Comparison of ENCODE assay signal across 17 cellular contexts in genomic region chr6:31587791-31588777, GRCh38. TPM values are rescaled to one million over a fixed set of nuclear protein-coding genes. Genes with fewer than 3 reads are reported as not detected.
DNase-seq lines count a peak whose midpoint lies in the region; ATAC-seq and TF ChIP-seq lines count a peak whose summit lies in the region.
"Had no signal": no experiment of that assay in that cellular context is flagged by ENCODE, and none has a peak within 500 bp of the region (broad histone marks: within the 10 kb centered on the region; RNA-seq: fewer than 3 reads in every experiment).

No MANE protein-coding gene starts in this region.

- H3K4me3 Mint-ChIP-seq in CD14-positive monocyte = peak overlapping the region; percentile 97 to 98
- H3K4me3 Mint-ChIP-seq in activated T-cell treated with anti-CD3 and anti-CD28 coated beads, Interleukin-2, amount 50 U/mL, for 72 hours = peak overlapping the region; percentile 78 to 83
- H3K4me3 Mint-ChIP-seq in naive thymus-derived CD8-positive, alpha-beta T cell = peak overlapping the region; percentile 60 to 84 (median 76)

- no peak overlapping the region for H2BK15ac ChIP-seq in mesenchymal stem cell (ENCODE audit: low read depth, poor library complexity, severe bottlenecking)

- H3K9me3 Mint-ChIP-seq in CD14-positive monocyte = peaks cover 0 to 4% (median 0%) of the 10 kb centered on the region in 7 donors
- H3K9me3 Mint-ChIP-seq in activated T-cell treated with anti-CD3 and anti-CD28 coated beads, Interleukin-2, amount 50 U/mL, for 72 hours = no peaks in the 10 kb centered on the region
- no peaks in the 10 kb centered on the region for H3K9me3 Mint-ChIP-seq in naive thymus-derived CD8-positive, alpha-beta T cell

- H3K36me3 Mint-ChIP-seq in CD14-positive monocyte = peaks cover 32 to 33% of the 10 kb centered on the region in 2 donors
- H3K36me3 Mint-ChIP-seq in activated T-cell treated with anti-CD3 and anti-CD28 coated beads, Interleukin-2, amount 50 U/mL, for 72 hours (ENCODE audit: insufficient read depth in 2 of 2) = no peaks in the 10 kb centered on the region
- H3K36me3 Mint-ChIP-seq in naive thymus-derived CD8-positive, alpha-beta T cell = peaks cover 0 to 4% (median 0%) of the 10 kb centered on the region in 3 donors

- no peak overlapping the region for H3K14ac ChIP-seq in mesenchymal stem cell (ENCODE audit: low read length in 2 of 2)

- DNase-seq in CD14-positive monocyte (ENCODE audit: low spot score) = no peak
- no peak for DNase-seq in activated T-cell treated with anti-CD3 and anti-CD28 coated beads, Interleukin-2, amount 50 U/mL, for 72 hours
- no peak for DNase-seq in naive thymus-derived CD8-positive, alpha-beta T cell
- DNase-seq in NCI-H524 (lab: John Stamatoyannopoulos, UW) = no peak
- DNase-seq in mesenchymal stem cell = no peak
- DNase-seq in mucosa of gallbladder (ENCODE audit: low spot score) = no peak
- no peak for DNase-seq in left cardiac atrium
- DNase-seq: gastrocnemius medialis, NCI-H2171, right cardiac atrium, RPMI8226 had no signal

- peaks cover 80% of the 10 kb centered on the region for H3K4me1 Mint-ChIP-seq in CD14-positive monocyte
- peaks cover 73% of the 10 kb centered on the region for H3K4me1 Mint-ChIP-seq in activated T-cell treated with anti-CD3 and anti-CD28 coated beads, Interleukin-2, amount 50 U/mL, for 72 hours (ENCODE audit: low read depth)
- H3K4me1 Mint-ChIP-seq in naive thymus-derived CD8-positive, alpha-beta T cell = peaks cover 32 to 92% (median 81%) of the 10 kb centered on the region in 4 donors

- no peak overlapping the region for H4K8ac ChIP-seq in mesenchymal stem cell (ENCODE audit: low read length)

- TF ChIP-seq POLR2A in GM18505 (IDR thresholded peaks at IDR 0.05; ENCODE audit: borderline replicate concordance, extremely low read depth, insufficient read depth, insufficient read length) = peak; percentile 1

- no peaks in the 10 kb centered on the region for H3K36me3 ChIP-seq in mesenchymal stem cell (ENCODE audit: control insufficient read depth in 1 of 2, insufficient read depth in 2 of 2, low read depth in 1 of 2, low read length in 2 of 2)
- H3K36me3 ChIP-seq: gastrocnemius medialis had no signal

- peaks cover 2% of the 10 kb centered on the region for H3K4me1 ChIP-seq in mesenchymal stem cell (ENCODE audit: control insufficient read depth, insufficient read depth, low read depth, low read length)
- H3K4me1 ChIP-seq: gastrocnemius medialis had no signal

- H2AK5ac ChIP-seq in mesenchymal stem cell (ENCODE audit: low read length, severe bottlenecking) = no peak overlapping the region

- ATAC-seq in GM18505 (IDR thresholded peaks at IDR 0.05; ENCODE audit: unreplicated experiment) (no peak), left cardiac atrium (no peak)
- ATAC-seq in activated T-cell treated with anti-CD3 and anti-CD28 coated beads, Interleukin-2, amount 50 U/mL, for 72 hours (replicated peaks in 1 of 2) = peak; percentile 9 to 10
- ATAC-seq in naive thymus-derived CD8-positive, alpha-beta T cell = no peak
- ATAC-seq: gastrocnemius medialis, HCT116 had no signal

- H3K27me3 Mint-ChIP-seq in CD14-positive monocyte (ENCODE audit: low read depth in 3 of 3) = peaks cover 0 to 6% (median 3%) of the 10 kb centered on the region in 3 donors
- no peaks in the 10 kb centered on the region for H3K27me3 Mint-ChIP-seq in activated T-cell treated with anti-CD3 and anti-CD28 coated beads, Interleukin-2, amount 50 U/mL, for 72 hours (ENCODE audit: low read depth)
- no peaks in the 10 kb centered on the region for H3K27me3 Mint-ChIP-seq in naive thymus-derived CD8-positive, alpha-beta T cell

- WGBS in mesenchymal stem cell = 79% methylated on average over 12 of the region's 12 CpGs

- no peak overlapping the region for H3K4me3 ChIP-seq in mesenchymal stem cell (ENCODE audit: insufficient read depth in 1 of 2, low read depth in 1 of 2, low read length in 2 of 2)
- H3K4me3 ChIP-seq: gastrocnemius medialis had no signal

- H3K79me1 ChIP-seq in mesenchymal stem cell (replicated peaks; ENCODE audit: low read length, poor library complexity, severe bottlenecking) = no peaks in the 10 kb centered on the region

- intact Hi-C loops in CD14-positive monocyte (cut with micrococcal nuclease) (loop anchor here in 1 of 2 donors (2.0 kb wide), 1 partner anchor 29 kb away; no protein-coding TSS in a partner anchor), left cardiac atrium (cut with DNase I) (no loop called here)

- no peak overlapping the region for H3K4me2 ChIP-seq in mesenchymal stem cell (ENCODE audit: low read length, poor library complexity, severe bottlenecking)

- H2BK5ac ChIP-seq in mesenchymal stem cell (ENCODE audit: low read depth, low read length, poor library complexity, severe bottlenecking) = no peak overlapping the region

- no peak overlapping the region for H3K27ac ChIP-seq in mesenchymal stem cell (ENCODE audit: low read length, poor library complexity, severe bottlenecking)
- H3K27ac ChIP-seq: C4-2B, gastrocnemius medialis had no signal

- H4K91ac ChIP-seq in mesenchymal stem cell (ENCODE audit: low read length) = no peak overlapping the region

- peaks cover 0 to 15% of the 10 kb centered on the region in 2 experiments for H3K27me3 ChIP-seq in mesenchymal stem cell (ENCODE audit: control insufficient read depth in 1 of 2, insufficient read depth in 1 of 2, low read length in 2 of 2)

- no peak overlapping the region for H3K9ac ChIP-seq in mesenchymal stem cell (ENCODE audit: low read length)

- H3K23ac ChIP-seq in mesenchymal stem cell (ENCODE audit: low read length in 2 of 2) = no peak overlapping the region

- no peak overlapping the region for H2AFZ ChIP-seq in mesenchymal stem cell (ENCODE audit: low read depth, low read length)

- H3K18ac ChIP-seq in mesenchymal stem cell (ENCODE audit: low read depth in 1 of 2, low read length in 2 of 2) = no peak overlapping the region

- peak overlapping the region; percentile 72 to 97 (median 91) for H3K27ac Mint-ChIP-seq in CD14-positive monocyte
- peak overlapping the region; percentile 75 for H3K27ac Mint-ChIP-seq in activated T-cell treated with anti-CD3 and anti-CD28 coated beads, Interleukin-2, amount 50 U/mL, for 72 hours
- H3K27ac Mint-ChIP-seq in naive thymus-derived CD8-positive, alpha-beta T cell = peak overlapping the region; percentile 92 to 99 (median 94)

- no peak for TF ChIP-seq CTCF in CD14-positive monocyte (IDR thresholded peaks at IDR 0.05)

- peak overlapping the region in 1 of 2 experiments; percentile 23 for H2BK12ac ChIP-seq in mesenchymal stem cell (ENCODE audit: low read length in 2 of 2)

- no peaks in the 10 kb centered on the region for H3K9me3 ChIP-seq in mesenchymal stem cell (ENCODE audit: control insufficient read depth, low read length)
- H3K9me3 ChIP-seq: gastrocnemius medialis had no signal

- no peak overlapping the region for H3K4ac ChIP-seq in mesenchymal stem cell (ENCODE audit: low read depth in 1 of 2, low read length in 2 of 2)

- no peak overlapping the region for H2BK120ac ChIP-seq in mesenchymal stem cell (ENCODE audit: low read depth, low read length)

- POLR2A ChIA-PET in naive thymus-derived CD8-positive, alpha-beta T cell (lab: Charles Lee) = interaction anchor here (1.0 to 38.0 kb wide), 5 partner anchors 3 to 93 kb away, joined by 3 to 1584 read pairs (median 7); partner anchors contain the start of genes LST1, LTA, LTB and NCR3

RNA-seq across cellular contexts. Expression of gene LST1, which starts 2.0 kb away (rescaled TPM):
- 1,000 to 10,000 TPM; 1,103 to 1,202 TPM for polyA plus RNA-seq in CD14-positive monocyte
- 10 to 100 TPM; 24.6 to 27.0 TPM for total RNA-seq in activated T-cell treated with anti-CD3 and anti-CD28 coated beads, Interleukin-2, amount 50 U/mL, for 72 hours
- 10 to 100 TPM; 13.7 to 19.1 TPM for total RNA-seq in naive thymus-derived CD8-positive, alpha-beta T cell
- polyA plus RNA-seq in naive thymus-derived CD8-positive, alpha-beta T cell = 10 to 100 TPM; 13.4 to 18.0 (median 15.0) TPM
- polyA plus RNA-seq in mesenchymal stem cell (2013, experiment 1 of 2) = 0.30 TPM
- polyA plus RNA-seq in mesenchymal stem cell (2013, experiment 2 of 2) = not detected
- 18.4 TPM for total RNA-seq in mucosa of gallbladder
- 10 to 100 TPM in 1 of 2 donors, 1 to 10 TPM in 1; 9.4 to 16.0 TPM for total RNA-seq in left cardiac atrium

RNA-seq across cellular contexts. Expression of gene NCR3, which starts 4.7 kb away (rescaled TPM):
- 1 to 10 TPM in 1 of 2 donors, under 1 TPM in 1; 0.54 to 1.2 TPM for polyA plus RNA-seq in CD14-positive monocyte
- 10 to 100 TPM; 15.0 to 24.7 TPM for total RNA-seq in activated T-cell treated with anti-CD3 and anti-CD28 coated beads, Interleukin-2, amount 50 U/mL, for 72 hours
- 1 to 10 TPM; 8.5 to 8.8 TPM for total RNA-seq in naive thymus-derived CD8-positive, alpha-beta T cell
- polyA plus RNA-seq in naive thymus-derived CD8-positive, alpha-beta T cell = 10 to 100 TPM; 54.3 to 86.3 (median 76.0) TPM
- polyA plus RNA-seq in mesenchymal stem cell (2013, experiment 1 of 2) = not detected
- not detected for polyA plus RNA-seq in mesenchymal stem cell (2013, experiment 2 of 2)
- total RNA-seq in mucosa of gallbladder (not detected), left cardiac atrium (under 1 TPM in 1 of 2 donors, not detected in 1; 0.47 TPM)
- total RNA-seq: dermis microvascular lymphatic vessel endothelial cell, gastrocnemius medialis, lower leg skin, urinary bladder had no signal

RNA-seq across cellular contexts. Expression of gene LTB, which starts 5.9 kb away (rescaled TPM):
- 10 to 100 TPM; 21.6 to 25.5 TPM for polyA plus RNA-seq in CD14-positive monocyte
- total RNA-seq in activated T-cell treated with anti-CD3 and anti-CD28 coated beads, Interleukin-2, amount 50 U/mL, for 72 hours = 10 to 100 TPM; 43.4 to 61.8 TPM
- total RNA-seq in naive thymus-derived CD8-positive, alpha-beta T cell = 100 to 1,000 TPM; 450 to 469 TPM
- polyA plus RNA-seq in naive thymus-derived CD8-positive, alpha-beta T cell = 1,000 to 10,000 TPM in 2 of 3 donors, 100 to 1,000 TPM in 1; 707 to 1,760 (median 1,173) TPM
- 0.35 TPM for polyA plus RNA-seq in mesenchymal stem cell (2013, experiment 1 of 2)
- 0.05 TPM for polyA plus RNA-seq in mesenchymal stem cell (2013, experiment 2 of 2)
- total RNA-seq in mucosa of gallbladder (4.9 TPM), left cardiac atrium (1 to 10 TPM in 1 of 2 donors, under 1 TPM in 1; 0.84 to 1.4 TPM)
- total RNA-seq: gastrocnemius medialis had no signal

RNA-seq across cellular contexts. Expression of gene TNF, which starts 12.7 kb away (rescaled TPM):
- 10 to 100 TPM in 1 of 2 donors, 1 to 10 TPM in 1; 9.6 to 13.7 TPM for polyA plus RNA-seq in CD14-positive monocyte
- total RNA-seq in activated T-cell treated with anti-CD3 and anti-CD28 coated beads, Interleukin-2, amount 50 U/mL, for 72 hours = 10 to 100 TPM; 30.7 to 57.8 TPM
- total RNA-seq in naive thymus-derived CD8-positive, alpha-beta T cell = 1 to 10 TPM; 2.1 to 2.3 TPM
- polyA plus RNA-seq in naive thymus-derived CD8-positive, alpha-beta T cell = under 1 TPM; 0.11 to 0.53 (median 0.37) TPM
- polyA plus RNA-seq in mesenchymal stem cell (2013, experiment 1 of 2) = not detected
- 0.03 TPM for polyA plus RNA-seq in mesenchymal stem cell (2013, experiment 2 of 2)
- total RNA-seq in mucosa of gallbladder (6.6 TPM), left cardiac atrium (under 1 TPM; 0.53 to 0.92 TPM)
- total RNA-seq: dermis microvascular lymphatic vessel endothelial cell, urinary bladder had no signal

RNA-seq across cellular contexts. Expression of gene LTA, which starts 16.0 kb away (rescaled TPM):
- polyA plus RNA-seq in CD14-positive monocyte = under 1 TPM in 1 of 2 donors, not detected in 1; 0.26 TPM
- 100 to 1,000 TPM in 1 of 2 donors, 10 to 100 TPM in 1; 77.2 to 110 TPM for total RNA-seq in activated T-cell treated with anti-CD3 and anti-CD28 coated beads, Interleukin-2, amount 50 U/mL, for 72 hours
- total RNA-seq in naive thymus-derived CD8-positive, alpha-beta T cell = 10 to 100 TPM; 14.3 to 16.2 TPM
- 10 to 100 TPM; 11.0 to 40.1 (median 29.9) TPM for polyA plus RNA-seq in naive thymus-derived CD8-positive, alpha-beta T cell
- 0.06 TPM for polyA plus RNA-seq in mesenchymal stem cell (2013, experiment 1 of 2)
- not detected for polyA plus RNA-seq in mesenchymal stem cell (2013, experiment 2 of 2)
- total RNA-seq in mucosa of gallbladder = 1.9 TPM
- not detected for total RNA-seq in left cardiac atrium
- total RNA-seq: dermis microvascular lymphatic vessel endothelial cell, gastrocnemius medialis, lower leg skin, right cardiac atrium, urinary bladder had no signal

Comparison
In these comparisons a context has a peak if more than half of its experiments do, and no peak if none do; other contexts are left out.
1. ATAC-seq: peak in activated T-cell treated with anti-CD3 and anti-CD28 coated beads, Interleukin-2, amount 50 U/mL, for 72 hours (2 of 2); none in GM18505 (single experiment), naive thymus-derived CD8-positive, alpha-beta T cell (0 of 2) and left cardiac atrium (0 of 2).
2. RNA of gene LTB, which starts 5.9 kb away (total RNA-seq): 450 to 469 TPM in naive thymus-derived CD8-positive, alpha-beta T cell; 43.4 to 61.8 TPM in activated T-cell treated with anti-CD3 and anti-CD28 coated beads, Interleukin-2, amount 50 U/mL, for 72 hours, 4.9 TPM in mucosa of gallbladder (single experiment) and 0.84 to 1.4 TPM in left cardiac atrium; every median in the first group is over 4 times any median in the second.
3. Peak in every context shown above with its lines, with median percentiles within 50 percentile points of each other: H3K27ac Mint-ChIP-seq and H3K4me3 Mint-ChIP-seq.